9 cellular contexts compared by ENCODE assay signal in genomic region chr19:46487178-46487801, GRCh38. TPM values are rescaled to one million over a fixed set of nuclear protein-coding genes. Genes with fewer than 3 reads are reported as not detected.
DNase-seq lines count a peak whose midpoint lies in the region; ATAC-seq, FAIRE-seq and TF ChIP-seq lines count a peak whose summit lies in the region.
"Had no signal": no experiment of that assay in that cellular context is flagged by ENCODE, and none has a peak within 500 bp of the region (broad histone marks: within the 10 kb centered on the region; RNA-seq: fewer than 3 reads in every experiment).

No MANE protein-coding gene starts in this region.

- TF ChIP-seq EP300 in tibial nerve (IDR thresholded peaks at IDR 0.05) = no peak

- H3K27me3 Mint-ChIP-seq in type B pancreatic cell = peaks cover 50% of the 10 kb centered on the region
- peaks cover 71% of the 10 kb centered on the region for H3K27me3 Mint-ChIP-seq in activated CD4-positive, alpha-beta memory T cell treated with anti-CD3 and anti-CD28 coated beads, Interleukin-2, amount 10 ng/mL, durations not matched to agents 7 days and 5 days

- no peaks in the 10 kb centered on the region for H3K9me3 Mint-ChIP-seq in type B pancreatic cell
- no peaks in the 10 kb centered on the region for H3K9me3 Mint-ChIP-seq in activated CD4-positive, alpha-beta memory T cell treated with anti-CD3 and anti-CD28 coated beads, Interleukin-2, amount 10 ng/mL, durations not matched to agents 7 days and 5 days

- BruUV-seq in endothelial cell of umbilical vein (replicated peaks; lab: Mats Ljungman, UMichigan) = no TSS peak

- TF ChIP-seq CTCF in OCI-LY3 (IDR thresholded peaks at IDR 0.05; ENCODE audit: low read depth, low read length) = no peak
- TF ChIP-seq CTCF in endothelial cell of umbilical vein (IDR thresholded peaks at IDR 0.05; ENCODE audit: extremely low read depth in 1 of 2, insufficient read depth in 1 of 2, low read depth in 1 of 2, low read length in 2 of 2) = no peak
- TF ChIP-seq CTCF in type B pancreatic cell (conservative IDR thresholded peaks at IDR 0.05) = no peak
- no peak for TF ChIP-seq CTCF in tibial nerve (IDR thresholded peaks at IDR 0.05)

- intact Hi-C loops in endothelial cell of umbilical vein (cut with micrococcal nuclease) = loop anchor here (1.0 kb wide), 3 partner anchors 85 to 207 kb away; no protein-coding TSS in a partner anchor

- H3K9ac ChIP-seq in OCI-LY3 (ENCODE audit: low read length) (peak overlapping the region; percentile 34; the same call in 1 of the 2 replicates), endothelial cell of umbilical vein (replicated peaks; ENCODE audit: extremely low read depth, insufficient read depth, low read length) (no peak overlapping the region), mucosa of rectum (ENCODE audit: low read depth in 1 of 2, low read length in 2 of 2) (peak overlapping the region in 1 of 2 donors; percentile 48)

- 3 to 10% methylated on average over 10 to 19 of the region's 19 CpGs for WGBS in tibial nerve, 2 donors

- H3K27ac ChIP-seq in OCI-LY3 (ENCODE audit: low read length) (no peak overlapping the region), endothelial cell of umbilical vein (ENCODE audit: insufficient read depth, low read depth, low read length) (no peak overlapping the region), mucosa of rectum (ENCODE audit: low read depth in 2 of 2, low read length in 2 of 2) (no peak overlapping the region), tibial nerve (no peak overlapping the region)

- no peaks in the 10 kb centered on the region for H3K36me3 ChIP-seq in OCI-LY3 (replicated peaks; ENCODE audit: low read depth, low read length)
- H3K36me3 ChIP-seq in endothelial cell of umbilical vein (ENCODE audit: control insufficient read depth in 2 of 2, extremely low read depth in 1 of 2, insufficient read depth in 2 of 2, low read length in 2 of 2) = no peaks in the 10 kb centered on the region
- no peaks in the 10 kb centered on the region for H3K36me3 ChIP-seq in mucosa of rectum (ENCODE audit: control insufficient read depth in 2 of 2, insufficient read depth in 2 of 2, low read length in 2 of 2)
- no peaks in the 10 kb centered on the region for H3K36me3 ChIP-seq in tibial nerve

- H3K9me3 ChIP-seq in OCI-LY3 (ENCODE audit: insufficient read depth, low read length) (no peaks in the 10 kb centered on the region), endothelial cell of umbilical vein (replicated peaks; ENCODE audit: control insufficient read depth, insufficient read depth, low read length) (no peaks in the 10 kb centered on the region), mucosa of rectum (ENCODE audit: control insufficient read depth in 2 of 2, low read length in 2 of 2) (no peaks in the 10 kb centered on the region), tibial nerve (peaks cover 0 to 5% (median 0%) of the 10 kb centered on the region in 4 donors)

- H3K4me3 Mint-ChIP-seq in type B pancreatic cell = peak overlapping the region; percentile 60
- no peak overlapping the region for H3K4me3 Mint-ChIP-seq in activated CD4-positive, alpha-beta memory T cell treated with anti-CD3 and anti-CD28 coated beads, Interleukin-2, amount 10 ng/mL, durations not matched to agents 7 days and 5 days

- H3K4me2 ChIP-seq in OCI-LY3 (ENCODE audit: low read length) (peak overlapping the region; percentile 73), endothelial cell of umbilical vein (ENCODE audit: insufficient read depth, low read length) (peak overlapping the region; percentile 4)

- H3K4me1 Mint-ChIP-seq in type B pancreatic cell (ENCODE audit: unreplicated experiment) = peaks cover 38% of the 10 kb centered on the region
- peaks cover 4% of the 10 kb centered on the region for H3K4me1 Mint-ChIP-seq in activated CD4-positive, alpha-beta memory T cell treated with anti-CD3 and anti-CD28 coated beads, Interleukin-2, amount 10 ng/mL, durations not matched to agents 7 days and 5 days

- H3K4me3 ChIP-seq in OCI-LY3 (ENCODE audit: low read length) (peak overlapping the region; percentile 57), endothelial cell of umbilical vein (replicated peaks in 1 of 3; ENCODE audit: insufficient read depth in 1 of 3, low read depth in 1 of 3, low read length in 3 of 3) (no peak overlapping the region), mucosa of rectum (ENCODE audit: low read length in 2 of 2) (peak overlapping the region; percentile 11 to 48), tibial nerve (peak overlapping the region in 2 of 4 donors; percentile 1 to 37)

- no peak for FAIRE-seq in endothelial cell of umbilical vein (lab: Jason Lieb, UNC)

- H3K36me3 Mint-ChIP-seq in type B pancreatic cell = no peaks in the 10 kb centered on the region
- H3K36me3 Mint-ChIP-seq in activated CD4-positive, alpha-beta memory T cell treated with anti-CD3 and anti-CD28 coated beads, Interleukin-2, amount 10 ng/mL, durations not matched to agents 7 days and 5 days (ENCODE audit: low read depth) = no peaks in the 10 kb centered on the region

- H3K4me1 ChIP-seq in OCI-LY3 (ENCODE audit: low read length) (peaks cover 7% of the 10 kb centered on the region; the same call in 1 of the 2 replicates), endothelial cell of umbilical vein (ENCODE audit: control insufficient read depth, extremely low read depth, insufficient read depth, low read length) (peaks cover 6% of the 10 kb centered on the region), mucosa of rectum (ENCODE audit: control insufficient read depth in 2 of 2, insufficient read depth in 2 of 2, low read length in 2 of 2) (peaks cover 4 to 8% of the 10 kb centered on the region in 2 donors), tibial nerve (peaks cover 0 to 35% (median 11%) of the 10 kb centered on the region in 4 donors)

- no peak for ATAC-seq in HG02981 (IDR thresholded peaks at IDR 0.05; ENCODE audit: unreplicated experiment)
- ATAC-seq in GM18517 (IDR thresholded peaks at IDR 0.05; ENCODE audit: unreplicated experiment) = no peak

- H3K9me1 ChIP-seq in endothelial cell of umbilical vein (replicated peaks; ENCODE audit: control insufficient read depth, extremely low read depth, insufficient read depth, low read length) = no peaks in the 10 kb centered on the region

- H4K20me1 ChIP-seq in OCI-LY3 (ENCODE audit: insufficient read depth, low read length) (no peaks in the 10 kb centered on the region), endothelial cell of umbilical vein (replicated peaks; ENCODE audit: control insufficient read depth, extremely low read depth, insufficient read depth, low read length) (no peaks in the 10 kb centered on the region)

- DNase-seq in endothelial cell of umbilical vein (ENCODE audit: low read depth, low spot score) = peak; percentile 13
- no peak for DNase-seq in type B pancreatic cell (ENCODE audit: extremely low spot score, unreplicated experiment)
- no peak for DNase-seq in tibial nerve (ENCODE audit: low spot score in 2 of 2)
- DNase-seq in activated CD4-positive, alpha-beta memory T cell treated with anti-CD3 and anti-CD28 coated beads, Interleukin-2, amount 10 ng/mL, durations not matched to agents 7 days and 5 days = no peak

- TF ChIP-seq POLR2A in endothelial cell of umbilical vein (IDR thresholded peaks at IDR 0.05; ENCODE audit: low read depth, low read length) = no peak
- no peak for TF ChIP-seq POLR2A in tibial nerve (IDR thresholded peaks at IDR 0.05)

- H3K27me3 ChIP-seq in OCI-LY3 (ENCODE audit: low read depth, low read length) (peaks cover 34% of the 10 kb centered on the region), endothelial cell of umbilical vein (ENCODE audit: control insufficient read depth in 2 of 2, insufficient read depth in 2 of 2, low read length in 2 of 2) (peaks cover 42 to 43% of the 10 kb centered on the region in 2 experiments), mucosa of rectum (ENCODE audit: control insufficient read depth in 2 of 2, insufficient read depth in 2 of 2, low read length in 2 of 2) (peaks cover 31 to 40% of the 10 kb centered on the region in 2 donors), tibial nerve (peaks cover 0 to 59% of the 10 kb centered on the region in 2 donors)

- CTCF ChIA-PET in endothelial cell of umbilical vein (lab: Charles Lee) = interaction anchor here (0.7 to 3.8 kb wide), 9 partner anchors 14 to 223 kb away, joined by 3 to 94 read pairs (median 6); no protein-coding TSS in a partner anchor
- CTCF ChIA-PET in activated CD4-positive, alpha-beta memory T cell treated with anti-CD3 and anti-CD28 coated beads, Interleukin-2, amount 10 ng/mL, durations not matched to agents 7 days and 5 days (lab: Charles Lee) = interaction anchor here (0.5 to 2.0 kb wide), 6 partner anchors 82 to 206 kb away, joined by 3 to 7 read pairs (median 6); partner anchors contain the start of gene PTGIR

- POLR2A ChIA-PET in endothelial cell of umbilical vein (lab: Charles Lee) = no interaction called here
- POLR2A ChIA-PET in activated CD4-positive, alpha-beta memory T cell treated with anti-CD3 and anti-CD28 coated beads, Interleukin-2, amount 10 ng/mL, durations not matched to agents 7 days and 5 days (lab: Charles Lee) = interaction anchor here (0.8 kb wide), 1 partner anchor 60 kb away, joined by 3 read pairs; no protein-coding TSS in a partner anchor

- H3K79me2 ChIP-seq in OCI-LY3 (ENCODE audit: low read length) = no peaks in the 10 kb centered on the region
- H3K79me2 ChIP-seq in endothelial cell of umbilical vein (ENCODE audit: control insufficient read depth, insufficient read depth, low read length) = no peaks in the 10 kb centered on the region

- no peak overlapping the region for H3K27ac Mint-ChIP-seq in type B pancreatic cell
- H3K27ac Mint-ChIP-seq in activated CD4-positive, alpha-beta memory T cell treated with anti-CD3 and anti-CD28 coated beads, Interleukin-2, amount 10 ng/mL, durations not matched to agents 7 days and 5 days = no peak overlapping the region

- peak overlapping the region; percentile 82 for H2AFZ ChIP-seq in OCI-LY3 (ENCODE audit: low read depth, low read length)
- peak overlapping the region; percentile 41 for H2AFZ ChIP-seq in endothelial cell of umbilical vein (ENCODE audit: low read depth, low read length)

- dilution Hi-C loops in endothelial cell of umbilical vein (cut with MboI; ENCODE audit: extremely low pct_ligation_motif_present, low sequenced_read_pairs) = no loop called here

RNA-seq across cellular contexts. Expression of gene PNMA8B, which starts 8.4 kb away (rescaled TPM):
- total RNA-seq in endothelial cell of umbilical vein (0.11 TPM in 1 of 2 replicates, not detected in the other), type B pancreatic cell (ENCODE audit: low replicate concordance) (0.17 and 2.4 TPM in 2 replicates), tibial nerve (1 to 10 TPM; 3.1 to 4.2 (median 3.7) TPM)
- polyA plus RNA-seq in endothelial cell of umbilical vein = 0.02 TPM in 1 of 2 replicates, not detected in the other
- polyA plus RNA-seq in endothelial cell of umbilical vein (2011; cell fraction: cytosol; rRNA removed) = not detected in 2 replicates
- not detected in 2 replicates for polyA plus RNA-seq in endothelial cell of umbilical vein (2011; cell fraction: nucleus; rRNA removed)
- 0.04 TPM in 1 of 2 replicates, not detected in the other for polyA plus RNA-seq in endothelial cell of umbilical vein (2012)
- polyA minus RNA-seq in endothelial cell of umbilical vein = not detected in 2 replicates
- not detected for polyA minus RNA-seq in endothelial cell of umbilical vein (2011; cell fraction: cytosol; rRNA and poly(A)+ RNA removed)
- polyA minus RNA-seq in endothelial cell of umbilical vein (2011; cell fraction: nucleus; rRNA and poly(A)+ RNA removed) = not detected in 2 replicates
- under 1 TPM; 0.05 TPM for total RNA-seq in activated CD4-positive, alpha-beta memory T cell treated with anti-CD3 and anti-CD28 coated beads, Interleukin-2, amount 10 ng/mL, durations not matched to agents 7 days and 5 days

RNA-seq across cellular contexts. Expression of gene PNMA8A, which starts 15.9 kb away (rescaled TPM):
- 0.16 and 0.27 TPM in 2 replicates for total RNA-seq in endothelial cell of umbilical vein
- polyA plus RNA-seq in endothelial cell of umbilical vein = 0.08 and 0.25 TPM in 2 replicates
- 0.12 and 0.20 TPM in 2 replicates for polyA plus RNA-seq in endothelial cell of umbilical vein (2011; cell fraction: cytosol; rRNA removed)
- polyA plus RNA-seq in endothelial cell of umbilical vein (2011; cell fraction: nucleus; rRNA removed) = 0.06 and 0.07 TPM in 2 replicates
- 6.2 and 10.0 TPM in 2 replicates for polyA plus RNA-seq in endothelial cell of umbilical vein (2012)
- 0.07 and 0.13 TPM in 2 replicates for polyA minus RNA-seq in endothelial cell of umbilical vein
- polyA minus RNA-seq in endothelial cell of umbilical vein (2011; cell fraction: cytosol; rRNA and poly(A)+ RNA removed) = not detected
- polyA minus RNA-seq in endothelial cell of umbilical vein (2011; cell fraction: nucleus; rRNA and poly(A)+ RNA removed) = not detected in 2 replicates
- 6.7 and 21.9 TPM in 2 replicates for total RNA-seq in type B pancreatic cell (ENCODE audit: low replicate concordance)
- total RNA-seq in tibial nerve = 1 to 10 TPM in 3 of 4 donors, under 1 TPM in 1; 0.90 to 7.4 (median 3.4) TPM
- not detected for total RNA-seq in activated CD4-positive, alpha-beta memory T cell treated with anti-CD3 and anti-CD28 coated beads, Interleukin-2, amount 10 ng/mL, durations not matched to agents 7 days and 5 days

RNA-seq across cellular contexts. Expression of gene PNMA8C, which starts 58.6 kb away (rescaled TPM):
- total RNA-seq in endothelial cell of umbilical vein (0.07 TPM in 1 of 2 replicates, not detected in the other), type B pancreatic cell (ENCODE audit: low replicate concordance) (0.10 and 2.0 TPM in 2 replicates), tibial nerve (under 1 TPM in 1 of 4 donors, not detected in 3; 0.30 TPM)
- not detected in 2 replicates for polyA plus RNA-seq in endothelial cell of umbilical vein
- not detected in 2 replicates for polyA plus RNA-seq in endothelial cell of umbilical vein (2011; cell fraction: cytosol; rRNA removed)
- polyA plus RNA-seq in endothelial cell of umbilical vein (2011; cell fraction: nucleus; rRNA removed) = not detected in 2 replicates
- polyA plus RNA-seq in endothelial cell of umbilical vein (2012) = not detected in 2 replicates
- polyA minus RNA-seq in endothelial cell of umbilical vein = not detected in 2 replicates
- polyA minus RNA-seq in endothelial cell of umbilical vein (2011; cell fraction: cytosol; rRNA and poly(A)+ RNA removed) = not detected
- not detected in 2 replicates for polyA minus RNA-seq in endothelial cell of umbilical vein (2011; cell fraction: nucleus; rRNA and poly(A)+ RNA removed)
- total RNA-seq in activated CD4-positive, alpha-beta memory T cell treated with anti-CD3 and anti-CD28 coated beads, Interleukin-2, amount 10 ng/mL, durations not matched to agents 7 days and 5 days = not detected
- total RNA-seq: subcutaneous adipose tissue had no signal

Comparison
In these comparisons a context has a peak if more than half of its experiments do, and no peak if none do; other contexts are left out.
1. H3K4me3 ChIP-seq: peak in OCI-LY3 (single experiment) and mucosa of rectum (2 of 2); none in endothelial cell of umbilical vein (0 of 3).